18 cellular contexts compared by ENCODE assay signal in genomic region chr11:1531418-1531817, GRCh38. TPM values are rescaled to one million over a fixed set of nuclear protein-coding genes. Genes with fewer than 3 reads are reported as not detected.
A peak's percentile ranks its signal among the peaks of the same experiment; 100 is the strongest.
DNase-seq lines count a peak whose midpoint lies in the region; ATAC-seq and TF ChIP-seq lines count a peak whose summit lies in the region.
"Had no signal": no experiment of that assay in that cellular context is flagged by ENCODE, and none has a peak within 500 bp of the region (broad histone marks: within the 10 kb centered on the region; RNA-seq: fewer than 3 reads in every experiment).

No MANE protein-coding gene starts in this region.

- no peak for ATAC-seq in HG02938 (IDR thresholded peaks at IDR 0.05; ENCODE audit: unreplicated experiment)

- no peak overlapping the region for H2AFZ ChIP-seq in neuronal stem cell (ENCODE audit: low read length)
- H2AFZ ChIP-seq: parathyroid adenoma had no signal

- no peak overlapping the region for H3K18ac ChIP-seq in neuronal stem cell (ENCODE audit: low read length)

- H3K27ac ChIP-seq in RWPE1 (peak overlapping the region; percentile 99), esophagus (ENCODE audit: low read depth in 2 of 2, low read length in 1 of 2) (peak overlapping the region; percentile 89), neuronal stem cell (replicated peaks; ENCODE audit: low read length) (no peak overlapping the region)
- H3K27ac ChIP-seq: BLaER1 treated with 17β-estradiol and CSF1 and Interleukin-3, amounts not matched to agents 10 nM and 100 nM; parathyroid adenoma had no signal

- peaks cover 15% of the 10 kb centered on the region for H3K79me1 ChIP-seq in neuronal stem cell (ENCODE audit: low read depth, low read length)

- H3K23ac ChIP-seq in neuronal stem cell (ENCODE audit: low read depth, low read length, poor library complexity) = peak overlapping the region; percentile 68

- CTCF ChIA-PET in RWPE1 (lab: Yijun Ruan, JAX) = interaction anchor here (0.8 kb wide), 1 partner anchor 21 kb away, joined by 4 read pairs; no protein-coding TSS in a partner anchor

- no peak for TF ChIP-seq CTCF in RWPE1 (conservative IDR thresholded peaks at IDR 0.05; ENCODE audit: low read depth)
- no peak for TF ChIP-seq CTCF in endothelial cell (IDR thresholded peaks at IDR 0.05; ENCODE audit: unreplicated experiment)

- no peaks in the 10 kb centered on the region for H3K27me3 ChIP-seq in esophagus (ENCODE audit: control insufficient read depth in 1 of 2, insufficient read depth in 2 of 2, low read length in 2 of 2)
- H3K27me3 ChIP-seq in neuronal stem cell (ENCODE audit: control insufficient read depth in 3 of 3, insufficient read depth in 3 of 3, low read depth in 1 of 3, low read length in 3 of 3) = no peaks in the 10 kb centered on the region
- H3K27me3 ChIP-seq: BLaER1 treated with 17β-estradiol and CSF1 and Interleukin-3, amounts not matched to agents 10 nM and 100 nM had no signal

- no peak overlapping the region for H3K4me2 ChIP-seq in neuronal stem cell (ENCODE audit: insufficient read depth, low read length, poor library complexity, severe bottlenecking)
- H3K4me2 ChIP-seq: BLaER1 treated with 17β-estradiol and CSF1 and Interleukin-3, amounts not matched to agents 10 nM and 100 nM had no signal

- POLR2A ChIA-PET in RWPE1 (lab: Yijun Ruan, JAX; ENCODE audit: low non-redundant PET) = no interaction called here

- H3K27me3 Mint-ChIP-seq in endothelial cell (ENCODE audit: unreplicated experiment) = peaks cover 2% of the 10 kb centered on the region

- peaks cover 21% of the 10 kb centered on the region for H3K4me1 Mint-ChIP-seq in endothelial cell (ENCODE audit: unreplicated experiment)

- H3K36me3 ChIP-seq in esophagus (ENCODE audit: control insufficient read depth in 2 of 2, insufficient read depth in 2 of 2, low read length in 1 of 2) (peaks cover 2 to 12% of the 10 kb centered on the region in 2 donors), neuronal stem cell (replicated peaks in 1 of 2; ENCODE audit: control insufficient read depth in 2 of 2, insufficient read depth in 2 of 2, low read length in 2 of 2) (no peaks in the 10 kb centered on the region)

- no peaks in the 10 kb centered on the region for H3K36me3 Mint-ChIP-seq in endothelial cell (ENCODE audit: low read depth, unreplicated experiment)

- no peak overlapping the region for H2BK15ac ChIP-seq in neuronal stem cell (ENCODE audit: low read length)

- no peak overlapping the region for H3K4me3 Mint-ChIP-seq in endothelial cell (ENCODE audit: unreplicated experiment)

- no peaks in the 10 kb centered on the region for H3K9me3 Mint-ChIP-seq in endothelial cell (ENCODE audit: unreplicated experiment)
- H3K9me3 Mint-ChIP-seq: HFFc6 had no signal

- H3K4ac ChIP-seq in neuronal stem cell (ENCODE audit: low read length) = no peak overlapping the region

- WGBS in esophagus, 2 donors = 37 to 42% methylated on average over 8 of the region's 8 CpGs
- no CpG with 5 or more reads among the region's 8 CpGs for WGBS in neuronal stem cell (ENCODE audit: extremely low coverage in 2 of 2, insufficient read length in 2 of 2, insufficient replicate concordance in 1 of 2), 2 donors

- no peak overlapping the region for H3K14ac ChIP-seq in neuronal stem cell (ENCODE audit: low read length)

- no peak overlapping the region for H2BK120ac ChIP-seq in neuronal stem cell (ENCODE audit: low read depth, low read length)

- H3K27ac Mint-ChIP-seq in endothelial cell (ENCODE audit: unreplicated experiment) = no peak overlapping the region

- H3K9ac ChIP-seq in neuronal stem cell (ENCODE audit: low read depth, low read length, poor library complexity) = no peak overlapping the region
- H3K9ac ChIP-seq: parathyroid adenoma had no signal

- H3K9me3 ChIP-seq in esophagus (ENCODE audit: control insufficient read depth in 2 of 2, insufficient read depth in 1 of 2, low read depth in 1 of 2, low read length in 1 of 2) (no peaks in the 10 kb centered on the region), neuronal stem cell (replicated peaks in 1 of 2; ENCODE audit: control insufficient read depth in 2 of 2, insufficient read depth in 1 of 2, low read depth in 1 of 2, low read length in 2 of 2) (no peaks in the 10 kb centered on the region)
- H3K9me3 ChIP-seq: BLaER1 treated with 17β-estradiol and CSF1 and Interleukin-3, amounts not matched to agents 10 nM and 100 nM had no signal

- H4K91ac ChIP-seq in neuronal stem cell (ENCODE audit: low read depth, low read length, poor library complexity) = no peak overlapping the region

- H3K4me3 ChIP-seq in esophagus (ENCODE audit: low read depth in 1 of 2, low read length in 2 of 2) (no peak overlapping the region), neuronal stem cell (ENCODE audit: low read length in 2 of 2) (no peak overlapping the region)
- H3K4me3 ChIP-seq: BLaER1 treated with 17β-estradiol and CSF1 and Interleukin-3, amounts not matched to agents 10 nM and 100 nM had no signal

- peak overlapping the region; percentile 19 for H2BK5ac ChIP-seq in neuronal stem cell (ENCODE audit: low read length)

- no peak overlapping the region for H4K8ac ChIP-seq in neuronal stem cell (ENCODE audit: low read depth, low read length)

- H3K4me1 ChIP-seq in esophagus (ENCODE audit: control insufficient read depth in 2 of 2, insufficient read depth in 2 of 2, low read length in 1 of 2) = peaks cover 20 to 54% of the 10 kb centered on the region in 2 donors
- H3K4me1 ChIP-seq in neuronal stem cell (ENCODE audit: control insufficient read depth in 2 of 2, insufficient read depth in 1 of 2, low read depth in 1 of 2, low read length in 2 of 2) = peaks cover 0 to 1% of the 10 kb centered on the region in 2 donors

- DNase-seq in ELR (ENCODE audit: low read depth) (peak; percentile 15), RWPE1 (ENCODE audit: low spot score) (peak; percentile 62), neuronal stem cell (ENCODE audit: low spot score) (no peak), endothelial cell (ENCODE audit: low spot score) (no peak), iPS-NIHi11 (ENCODE audit: low spot score) (no peak), amniotic stem cell (lab: John Stamatoyannopoulos, UW) (no peak)
- DNase-seq: effector memory CD4-positive, alpha-beta T cell; HFFc6; IMR-90; NCI-H1105 treated with DMSO at 0.1 percent for 48 hours; NCI-H526; stimulated activated CD4-positive, alpha-beta T cell treated with anti-CD3 and anti-CD28 coated beads, Interleukin-4, amount 100 ng/mL, for 24 hours had no signal

- no peak overlapping the region for H2AK5ac ChIP-seq in neuronal stem cell (ENCODE audit: low read depth, low read length)

- no peak overlapping the region for H2BK12ac ChIP-seq in neuronal stem cell (ENCODE audit: low read length)

RNA-seq across cellular contexts. Expression of gene DUSP8, which starts 40.7 kb away (rescaled TPM):
- polyA plus RNA-seq in esophagus = under 1 TPM; 0.69 to 0.84 TPM
- polyA plus RNA-seq in neuronal stem cell (2013, experiment 1 of 2) = 5.8 TPM
- 6.1 TPM for polyA plus RNA-seq in neuronal stem cell (2013, experiment 2 of 2)
- 2.2 TPM for total RNA-seq in endothelial cell (ENCODE audit: unreplicated experiment)

RNA-seq across cellular contexts. Expression of gene MOB2, which starts 44.8 kb away (rescaled TPM):
- 10 to 100 TPM; 33.2 to 43.8 TPM for polyA plus RNA-seq in esophagus
- 11.1 TPM for polyA plus RNA-seq in neuronal stem cell (2013, experiment 1 of 2)
- polyA plus RNA-seq in neuronal stem cell (2013, experiment 2 of 2) = 11.5 TPM
- 37.5 TPM for total RNA-seq in endothelial cell (ENCODE audit: unreplicated experiment)

RNA-seq across cellular contexts. Expression of gene KRTAP5-1, which starts 53.7 kb away (rescaled TPM):
- polyA plus RNA-seq in esophagus = not detected
- polyA plus RNA-seq in neuronal stem cell (2013, experiment 1 of 2) = not detected
- polyA plus RNA-seq in neuronal stem cell (2013, experiment 2 of 2) = not detected
- not detected for total RNA-seq in endothelial cell (ENCODE audit: unreplicated experiment)
- total RNA-seq: activated CD8-positive, alpha-beta memory T cell treated with anti-CD3 and anti-CD28 coated beads for 36 hours; HFFc6; IMR-90; lung microvascular endothelial cell had no signal
- polyA plus RNA-seq: IMR-90 had no signal

Comparison
In these comparisons a context has a peak if more than half of its experiments do, and no peak if none do; other contexts are left out.
1. DNase-seq: peak in ELR (single experiment) and RWPE1 (single experiment); none in neuronal stem cell (single experiment), endothelial cell (single experiment), iPS-NIHi11 (single experiment) and amniotic stem cell (single experiment).